27 cellular contexts compared by ENCODE assay signal in the genomic region with DNA sequence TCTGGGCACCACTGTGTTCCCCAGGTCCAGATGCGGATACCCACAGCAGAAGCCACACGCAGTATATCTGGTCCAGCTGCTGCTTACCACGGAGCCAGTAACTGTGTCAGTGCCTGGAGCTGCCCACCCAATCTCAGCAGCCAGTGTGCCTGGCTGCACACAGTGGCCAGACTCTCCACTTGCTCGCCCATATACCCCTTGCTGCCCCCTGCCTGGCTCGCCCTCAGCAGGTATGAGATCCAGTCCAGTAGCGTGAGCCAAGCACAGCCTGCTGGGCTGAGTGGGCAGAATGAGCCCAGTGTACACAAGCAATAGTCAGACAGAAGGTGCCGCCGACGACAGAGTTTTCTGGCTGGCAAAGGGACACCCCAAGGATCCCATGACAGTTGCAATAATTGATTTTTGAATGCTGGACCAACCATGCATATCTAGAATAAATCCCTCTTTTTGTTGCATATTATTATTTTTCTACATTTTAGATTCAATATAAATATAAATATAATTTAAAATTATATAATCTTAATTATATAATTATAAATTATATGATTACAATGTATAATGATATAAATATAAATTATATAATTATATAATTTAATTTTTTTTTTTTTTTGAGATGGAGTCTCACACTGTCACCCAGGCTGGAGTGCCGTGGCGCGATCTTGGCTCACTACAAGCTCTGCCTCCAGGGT.
"Had no signal": no experiment of that assay in that cellular context is flagged by ENCODE, and none has a peak within 500 bp of the region (broad histone marks: within the 10 kb centered on the region; RNA-seq: fewer than 3 reads in every experiment).

No MANE protein-coding gene starts in this region.

- H3K4me3 ChIP-seq: adrenal gland had no signal

- ATAC-seq: activated T-cell treated with anti-CD3 and anti-CD28 coated beads, Interleukin-2, amount 50 U/mL, for 4 hours; PC-3; T-helper 17 cell had no signal

- H3K27me3 ChIP-seq: adrenal gland had no signal

- FAIRE-seq: RCC 7860 had no signal

- H3K4me1 ChIP-seq: adrenal gland had no signal

- H3K27ac ChIP-seq: adrenal gland had no signal

- H3K9me3 ChIP-seq: adrenal gland had no signal

- DNase-seq: activated B cell treated with CpG ODN at 0.5 μM for 24 hours; activated CD4-positive, alpha-beta memory T cell treated with anti-CD3 and anti-CD28 coated beads for 36 hours; activated CD4-positive, alpha-beta T cell treated with anti-CD3 and anti-CD28 coated beads for 1 hour; activated CD4-positive, alpha-beta T cell treated with anti-CD3 and anti-CD28 coated beads, Interleukin-2, amount 10 ng/mL, durations not matched to agents 24 days and 14 days; activated CD8-positive, alpha-beta memory T cell treated with anti-CD3 and anti-CD28 coated beads for 24 hours; activated effector memory CD4-positive, alpha-beta T cell treated with anti-CD3 and anti-CD28 coated beads, Interleukin-2, amount 50 U/mL, for 16 hours; activated naive CD4-positive, alpha-beta T cell treated with anti-CD3 and anti-CD28 coated beads, Interleukin-2, amount 50 U/mL, for 16 hours; activated naive CD8-positive, alpha-beta T cell treated with anti-CD3 and anti-CD28 coated beads, Interleukin-2, amount 10 ng/mL, durations not matched to agents 7 days and 5 days; activated T-cell treated with anti-CD3 and anti-CD28 coated beads, Interleukin-2, amount 50 U/mL, for 4 hours; adrenal gland; anterior cingulate cortex; Kasumi-1; KBM-7; NCI-H1092; NCI-H1417 treated with DMSO at 0.1 percent for 48 hours; NCI-H1694; NCI-H2029; NCI-H2107; NCI-H2171 treated with DMSO at 0.1 percent for 48 hours; NCI-H226; NCI-H526; NK-92 treated with Interleukin-12 subunit alpha and Interleukin-12 subunit beta, amount 100 ng/mL, for 24 hours; PC-3; SHP77 treated with DMSO at 0.1 percent for 48 hours; T-helper 17 cell; T-helper 9 cell had no signal

- H3K36me3 ChIP-seq: adrenal gland had no signal
